Comparison of ENCODE assay signal across 37 cellular contexts in genomic region chr4:181810658-181811057, GRCh38.
"Had no signal": no experiment of that assay in that cellular context is flagged by ENCODE, and none has a peak within 500 bp of the region (broad histone marks: within the 10 kb centered on the region; RNA-seq: fewer than 3 reads in every experiment).

No MANE protein-coding gene starts in this region.

- H3K27me3 ChIP-seq: adrenal gland, body of pancreas, brain microvascular endothelial cell, breast epithelium had no signal

- H3K4me1 Mint-ChIP-seq: activated B cell treated with CpG ODN at 0.5 μM for 24 hours; activated CD4-positive, alpha-beta T cell treated with anti-CD3 and anti-CD28 coated beads, Interleukin-2, amount 10 ng/mL, durations not matched to agents 24 days and 14 days; activated naive CD8-positive, alpha-beta T cell treated with anti-CD3 and anti-CD28 coated beads for 36 hours; activated T-helper 17 cell treated with anti-CD3 and anti-CD28 coated beads, Interleukin-2, amount 50 U/mL, for 72 hours had no signal

- DNase-seq: activated B cell treated with CpG ODN at 0.5 μM for 24 hours; activated CD4-positive, alpha-beta memory T cell treated with anti-CD3 and anti-CD28 coated beads for 36 hours; activated CD4-positive, alpha-beta T cell treated with anti-CD3 and anti-CD28 coated beads for 4 hours; activated CD4-positive, alpha-beta T cell treated with anti-CD3 and anti-CD28 coated beads, Interleukin-2, amount 10 ng/mL, durations not matched to agents 24 days and 14 days; activated CD4-positive, alpha-beta T cell treated with anti-CD3 and anti-CD28 coated beads, Interleukin-2, amount 50 U/mL, for 1 hour; activated CD4-positive, alpha-beta T cell treated with anti-CD3 and anti-CD28 coated beads, Interleukin-2, amount 50 U/mL, for 4 hours; activated CD4-positive, CD25-positive, alpha-beta regulatory T cell treated with anti-CD3 and anti-CD28 coated beads, Interleukin-2, amount 50 U/mL, for 72 hours; activated CD8-positive, alpha-beta memory T cell treated with anti-CD3 and anti-CD28 coated beads, Interleukin-2, amount 50 U/mL, for 4 hours; activated CD8-positive, alpha-beta T cell treated with anti-CD3 and anti-CD28 coated beads for 36 hours; activated effector memory CD4-positive, alpha-beta T cell treated with anti-CD3 and anti-CD28 coated beads, Interleukin-2, amount 50 U/mL, for 16 hours; activated gamma-delta T cell treated with Interleukin-2 at 50 U/mL for 16 hours; activated naive CD4-positive, alpha-beta T cell; activated naive CD4-positive, alpha-beta T cell treated with anti-CD3 and anti-CD28 coated beads for 36 hours; activated naive CD4-positive, alpha-beta T cell treated with anti-CD3 and anti-CD28 coated beads, Interleukin-2, amount 50 U/mL, for 16 hours; activated naive CD8-positive, alpha-beta T cell treated with anti-CD3 and anti-CD28 coated beads for 36 hours; activated T-cell treated with anti-CD3 and anti-CD28 coated beads for 4 hours; activated T-cell treated with anti-CD3 and anti-CD28 coated beads, Interleukin-2, amount 50 U/mL, for 1 hour; activated T-cell treated with anti-CD3 and anti-CD28 coated beads, Interleukin-2, amount 50 U/mL, for 4 hours; activated T-cell treated with anti-CD3 and anti-CD28 coated beads, Interleukin-2, amount 50 U/mL, for 72 hours; adrenal gland; amniotic stem cell; aorta; body of pancreas; brain microvascular endothelial cell; central memory CD4-positive, alpha-beta T cell; T-helper 1 cell; T-helper 2 cell; T-helper 9 cell had no signal

- H3K4me3 Mint-ChIP-seq: activated B cell treated with CpG ODN at 0.5 μM for 24 hours; activated CD4-positive, alpha-beta memory T cell treated with anti-CD3 and anti-CD28 coated beads for 36 hours; activated CD4-positive, alpha-beta T cell treated with anti-CD3 and anti-CD28 coated beads, Interleukin-2, amount 10 ng/mL, durations not matched to agents 24 days and 14 days; activated CD8-positive, alpha-beta T cell treated with anti-CD3 and anti-CD28 coated beads for 36 hours; activated naive CD4-positive, alpha-beta T cell treated with anti-CD3 and anti-CD28 coated beads for 36 hours; activated naive CD8-positive, alpha-beta T cell treated with anti-CD3 and anti-CD28 coated beads for 36 hours; activated T-cell treated with anti-CD3 and anti-CD28 coated beads, Interleukin-2, amount 50 U/mL, for 4 hours; activated T-cell treated with anti-CD3 and anti-CD28 coated beads, Interleukin-2, amount 50 U/mL, for 72 hours; activated T-helper 1 cell treated with anti-CD3 and anti-CD28 coated beads, Interleukin-12 subunit alpha, Interleukin-12 subunit beta, Interleukin-2, Interleukin-4 antibody, amounts not matched to agents 30 ng/mL and 10 ng/mL and 1 ng/mL, durations not matched to agents 14 hours and 24 hours and 36 hours; activated T-helper 17 cell treated with anti-CD3 and anti-CD28 coated beads, Interleukin-2, amount 50 U/mL, for 72 hours; T-helper 1 cell treated with Interleukin-12 subunit alpha and Interleukin-12 subunit beta and Interleukin-4 antibody, amounts not matched to agents 30 μg/mL and 1 μg/mL, for 36 hours; T-helper 2 cell treated with Interferon-gamma antibody and Interleukin-4, amounts not matched to agents 5 μg/mL and 100 μg/mL, for 36 hours had no signal

- H3K9me3 ChIP-seq: adrenal gland, body of pancreas, breast epithelium had no signal

- H3K27ac ChIP-seq: adrenal gland, body of pancreas, brain microvascular endothelial cell, breast epithelium, VCaP had no signal

- H3K9me3 Mint-ChIP-seq: activated CD4-positive, alpha-beta T cell treated with anti-CD3 and anti-CD28 coated beads, Interleukin-2, amount 10 ng/mL, durations not matched to agents 24 days and 14 days; activated CD8-positive, alpha-beta T cell treated with anti-CD3 and anti-CD28 coated beads for 36 hours; activated naive CD8-positive, alpha-beta T cell treated with anti-CD3 and anti-CD28 coated beads for 36 hours; activated T-helper 1 cell treated with anti-CD3 and anti-CD28 coated beads, Interleukin-12 subunit alpha, Interleukin-12 subunit beta, Interleukin-2, Interleukin-4 antibody, amounts not matched to agents 30 ng/mL and 10 ng/mL and 1 ng/mL, durations not matched to agents 14 hours and 24 hours and 36 hours; T-helper 1 cell treated with Interleukin-12 subunit alpha and Interleukin-12 subunit beta and Interleukin-4 antibody, amounts not matched to agents 30 μg/mL and 1 μg/mL, for 36 hours had no signal

- H3K4me3 ChIP-seq: adrenal gland, body of pancreas, breast epithelium had no signal

- H3K27me3 Mint-ChIP-seq: activated B cell treated with CpG ODN at 0.5 μM for 24 hours; activated CD4-positive, alpha-beta memory T cell treated with anti-CD3 and anti-CD28 coated beads for 36 hours; activated CD4-positive, alpha-beta T cell treated with anti-CD3 and anti-CD28 coated beads, Interleukin-2, amount 10 ng/mL, durations not matched to agents 24 days and 14 days; activated CD8-positive, alpha-beta T cell treated with anti-CD3 and anti-CD28 coated beads for 36 hours; activated naive CD8-positive, alpha-beta T cell treated with anti-CD3 and anti-CD28 coated beads for 36 hours; activated T-helper 17 cell treated with anti-CD3 and anti-CD28 coated beads, Interleukin-2, amount 50 U/mL, for 72 hours had no signal

- H3K36me3 Mint-ChIP-seq: activated CD4-positive, alpha-beta memory T cell treated with anti-CD3 and anti-CD28 coated beads for 36 hours; activated naive CD4-positive, alpha-beta T cell treated with anti-CD3 and anti-CD28 coated beads, Interleukin-2, amount 50 U/mL, for 72 hours; activated naive CD8-positive, alpha-beta T cell treated with anti-CD3 and anti-CD28 coated beads for 36 hours had no signal

- ATAC-seq: activated CD8-positive, alpha-beta T cell treated with anti-CD3 and anti-CD28 coated beads for 36 hours; activated naive CD4-positive, alpha-beta T cell treated with anti-CD3 and anti-CD28 coated beads, Interleukin-2, amount 50 U/mL, for 72 hours; activated T-cell treated with anti-CD3 and anti-CD28 coated beads, Interleukin-2, amount 50 U/mL, for 4 hours; activated T-cell treated with anti-CD3 and anti-CD28 coated beads, Interleukin-2, amount 50 U/mL, for 72 hours; activated T-helper 17 cell treated with anti-CD3 and anti-CD28 coated beads, Interleukin-2, amount 50 U/mL, for 72 hours; body of pancreas had no signal

- H3K4me1 ChIP-seq: adrenal gland, body of pancreas, breast epithelium had no signal

- FAIRE-seq: astrocyte, TTC549 had no signal

- H3K36me3 ChIP-seq: adrenal gland, brain microvascular endothelial cell, breast epithelium had no signal

- H3K27ac Mint-ChIP-seq: activated B cell treated with CpG ODN at 0.5 μM for 24 hours; activated CD4-positive, alpha-beta memory T cell treated with anti-CD3 and anti-CD28 coated beads for 36 hours; activated CD4-positive, alpha-beta T cell treated with anti-CD3 and anti-CD28 coated beads, Interleukin-2, amount 10 ng/mL, durations not matched to agents 24 days and 14 days; activated CD8-positive, alpha-beta T cell treated with anti-CD3 and anti-CD28 coated beads for 36 hours; activated naive CD4-positive, alpha-beta T cell treated with anti-CD3 and anti-CD28 coated beads for 36 hours; activated naive CD4-positive, alpha-beta T cell treated with anti-CD3 and anti-CD28 coated beads, Interleukin-2, amount 50 U/mL, for 72 hours; activated naive CD8-positive, alpha-beta T cell treated with anti-CD3 and anti-CD28 coated beads for 36 hours; activated T-cell treated with anti-CD3 and anti-CD28 coated beads, Interleukin-2, amount 50 U/mL, for 72 hours; activated T-helper 1 cell treated with anti-CD3 and anti-CD28 coated beads, Interleukin-12 subunit alpha, Interleukin-12 subunit beta, Interleukin-2, Interleukin-4 antibody, amounts not matched to agents 30 ng/mL and 10 ng/mL and 1 ng/mL, durations not matched to agents 14 hours and 24 hours and 36 hours; activated T-helper 17 cell treated with anti-CD3 and anti-CD28 coated beads, Interleukin-2, amount 50 U/mL, for 72 hours; T-helper 1 cell treated with Interleukin-12 subunit alpha and Interleukin-12 subunit beta and Interleukin-4 antibody, amounts not matched to agents 30 μg/mL and 1 μg/mL, for 36 hours; T-helper 2 cell treated with Interferon-gamma antibody and Interleukin-4, amounts not matched to agents 5 μg/mL and 100 μg/mL, for 36 hours had no signal
